ENCODE assay signal across 18 cellular contexts in genomic region chr18:67694787-67695186, GRCh38.
DNase-seq lines count a peak whose midpoint lies in the region; ATAC-seq and TF ChIP-seq lines count a peak whose summit lies in the region.
"Had no signal": no experiment of that assay in that cellular context is flagged by ENCODE, and none has a peak within 500 bp of the region (broad histone marks: within the 10 kb centered on the region; RNA-seq: fewer than 3 reads in every experiment).

No MANE protein-coding gene starts in this region.

- H3K4me1 Mint-ChIP-seq in MCF 10A (ENCODE audit: insufficient read depth, unreplicated experiment), result no peaks in the 10 kb centered on the region

- dilution Hi-C loops in IMR-90 (cut with HindIII; ENCODE audit: low sequenced_read_pairs, unreplicated experiment), result no loop called here

- H2AK5ac ChIP-seq in IMR-90 (ENCODE audit: low read depth, low read length), result no peak overlapping the region

- no peak overlapping the region for H3K4me3 Mint-ChIP-seq in MCF 10A (ENCODE audit: unreplicated experiment)
- H3K4me3 Mint-ChIP-seq: CD8-positive, alpha-beta T cell had no signal

- H3K79me1 ChIP-seq in IMR-90 (ENCODE audit: low read depth in 1 of 2, low read length in 2 of 2), result no peaks in the 10 kb centered on the region

- no peaks in the 10 kb centered on the region for H4K20me1 ChIP-seq in IMR-90 (ENCODE audit: insufficient read depth, low read length)
- H4K20me1 ChIP-seq: BLaER1 treated with 17β-estradiol and CSF1 and Interleukin-3, amounts not matched to agents 10 nM and 100 nM had no signal

- no peaks in the 10 kb centered on the region for H3K9me1 ChIP-seq in IMR-90 (ENCODE audit: insufficient read depth, low read length)

- no peak overlapping the region for H3K18ac ChIP-seq in IMR-90 (ENCODE audit: low read depth, low read length)

- H3K56ac ChIP-seq in IMR-90 (ENCODE audit: extremely low read depth, insufficient read depth, low read length), result no peak overlapping the region

- no peak for TF ChIP-seq POLR2A in IMR-90 (IDR thresholded peaks at IDR 0.05; ENCODE audit: low read depth, low read length)

- H3K4ac ChIP-seq in IMR-90 (ENCODE audit: low read depth, low read length), result no peak overlapping the region

- no peak overlapping the region for H2BK20ac ChIP-seq in IMR-90 (ENCODE audit: low read depth, low read length)

- no peaks in the 10 kb centered on the region for H3K36me3 Mint-ChIP-seq in MCF 10A (ENCODE audit: insufficient read depth, unreplicated experiment)
- H3K36me3 Mint-ChIP-seq: CD8-positive, alpha-beta T cell had no signal

- H3K14ac ChIP-seq in IMR-90 (replicated peaks; ENCODE audit: low read depth, low read length), result no peak overlapping the region

- H3K27me3 ChIP-seq in IMR-90 (ENCODE audit: control insufficient read depth, insufficient read depth, low read length) (no peaks in the 10 kb centered on the region), adipocyte (replicated peaks; ENCODE audit: control insufficient read depth, insufficient read depth, low read length) (no peaks in the 10 kb centered on the region)
- H3K27me3 ChIP-seq: BLaER1 treated with 17β-estradiol and CSF1 and Interleukin-3, amounts not matched to agents 10 nM and 100 nM had no signal

- no peak overlapping the region for H2BK15ac ChIP-seq in IMR-90 (ENCODE audit: low read depth, low read length)

- H3K27ac Mint-ChIP-seq in MCF 10A (ENCODE audit: low read depth, unreplicated experiment), result no peak overlapping the region
- H3K27ac Mint-ChIP-seq: CD8-positive, alpha-beta T cell had no signal

- no peak overlapping the region for H2AFZ ChIP-seq in IMR-90 (replicated peaks; ENCODE audit: low read length, poor library complexity)

- H3K27ac ChIP-seq in IMR-90 (ENCODE audit: insufficient read depth, low read length), result no peak overlapping the region
- H3K27ac ChIP-seq: BLaER1 treated with 17β-estradiol and CSF1 and Interleukin-3, amounts not matched to agents 10 nM and 100 nM had no signal

- no peak for TF ChIP-seq RAD21 in IMR-90 (IDR thresholded peaks at IDR 0.05; ENCODE audit: low read length)

- intact Hi-C loops in IMR-90 (cut with micrococcal nuclease), result no loop called here
- intact Hi-C loops in MCF 10A (cut with micrococcal nuclease), result no loop called here

- H3K9ac ChIP-seq in IMR-90 (ENCODE audit: low read depth, low read length), result no peak overlapping the region
- no peak overlapping the region for H3K9ac ChIP-seq in adipocyte (ENCODE audit: low read length)
- H3K9ac ChIP-seq: BLaER1 treated with 17β-estradiol and CSF1 and Interleukin-3, amounts not matched to agents 10 nM and 100 nM had no signal

- no CpG with 5 or more reads among the region's 2 CpGs for whole genome bisulfite sequencing in IMR-90 (ENCODE audit: extremely low coverage in 2 of 2, insufficient read length in 1 of 2), 2 experiments

- CTCF ChIA-PET in IMR-90 (lab: Yijun Ruan, JAX), result no interaction called here
- CTCF ChIA-PET in MCF 10A (lab: Yijun Ruan, JAX), result interaction anchor here (0.6 kb wide), 1 partner anchor 578 kb away, joined by 3 read pairs; no protein-coding TSS in a partner anchor

- no TSS peak for BruUV-seq in IMR-90 (replicated peaks; lab: Mats Ljungman, UMichigan)
- BruUV-seq in MCF 10A (replicated peaks; lab: Mats Ljungman, UMichigan), result no TSS peak

- peak overlapping the region; percentile 42; the same call in 1 of the 2 replicates for H3K4me2 ChIP-seq in IMR-90 (ENCODE audit: low read depth, low read length)
- H3K4me2 ChIP-seq: BLaER1 treated with 17β-estradiol and CSF1 and Interleukin-3, amounts not matched to agents 10 nM and 100 nM had no signal

- TF ChIP-seq CTCF in IMR-90 (conservative IDR thresholded peaks at IDR 0.05; ENCODE audit: low read depth, low read length) (no peak), MCF 10A (IDR thresholded peaks at IDR 0.05; ENCODE audit: unreplicated experiment) (no peak)

- POLR2A ChIA-PET in IMR-90 (lab: Charles Lee; ENCODE audit: unreplicated experiment) (no interaction called here), MCF 10A (lab: Yijun Ruan, JAX) (no interaction called here)

- no peaks in the 10 kb centered on the region for H3K27me3 Mint-ChIP-seq in MCF 10A (ENCODE audit: insufficient read depth, unreplicated experiment)

- no peak overlapping the region for H4K5ac ChIP-seq in IMR-90 (ENCODE audit: low read depth, low read length)

- no peak overlapping the region for H3K23ac ChIP-seq in IMR-90 (ENCODE audit: low read depth, low read length)

- no peak overlapping the region for H3K4me3 ChIP-seq in IMR-90 (ENCODE audit: insufficient read depth, low read depth, low read length)
- H3K4me3 ChIP-seq in adipocyte (ENCODE audit: low read length), result no peak overlapping the region
- H3K4me3 ChIP-seq: BLaER1 treated with 17β-estradiol and CSF1 and Interleukin-3, amounts not matched to agents 10 nM and 100 nM; K562 had no signal

- H2BK120ac ChIP-seq in IMR-90 (ENCODE audit: low read depth, low read length), result no peak overlapping the region

- H4K91ac ChIP-seq in IMR-90 (ENCODE audit: insufficient read depth, low read depth, low read length), result no peak overlapping the region

- in situ Hi-C loops in IMR-90 (cut with MboI; ENCODE audit: low sequenced_read_pairs), result no loop called here

- no peak overlapping the region; a peak in 1 of 4 replicates for H4K8ac ChIP-seq in IMR-90 (ENCODE audit: low read depth in 2 of 2, low read length in 2 of 2)

- no peak overlapping the region for H2BK5ac ChIP-seq in IMR-90 (ENCODE audit: low read depth, low read length, poor library complexity, severe bottlenecking)

- no peaks in the 10 kb centered on the region for H3K9me3 ChIP-seq in IMR-90 (ENCODE audit: control insufficient read depth, insufficient read depth, low read length)
- no peaks in the 10 kb centered on the region for H3K9me3 ChIP-seq in adipocyte (ENCODE audit: control insufficient read depth, low read length)
- H3K9me3 ChIP-seq: BLaER1 treated with 17β-estradiol and CSF1 and Interleukin-3, amounts not matched to agents 10 nM and 100 nM had no signal

- no peak for ATAC-seq in IMR-90 (ENCODE audit: low read depth)
- ATAC-seq in GM19452 (IDR thresholded peaks at IDR 0.05; ENCODE audit: unreplicated experiment), result no peak
- ATAC-seq: CD8-positive, alpha-beta T cell; K562 had no signal

- H3K4me1 ChIP-seq in IMR-90 (ENCODE audit: control insufficient read depth, insufficient read depth, low read length) (no peaks in the 10 kb centered on the region), adipocyte (ENCODE audit: control insufficient read depth, insufficient read depth, low read length) (peaks cover 16% of the 10 kb centered on the region)
- H3K4me1 ChIP-seq: BLaER1 treated with 17β-estradiol and CSF1 and Interleukin-3, amounts not matched to agents 10 nM and 100 nM had no signal

- H2AK9ac ChIP-seq in IMR-90 (replicated peaks; ENCODE audit: low read depth, low read length, poor library complexity), result no peak overlapping the region

- DNase-seq in DMS53 (lab: John Stamatoyannopoulos, UW) (peak; percentile 61), IMR-90 (peak; percentile 36), adipocyte (ENCODE audit: low read depth) (peak; percentile 58), fibroblast of peridontal ligament (ENCODE audit: extremely low read depth) (peak; percentile 33), NCI-H2107 treated with DMSO at 0.1 percent for 48 hours (lab: John Stamatoyannopoulos, UW; ENCODE audit: unreplicated experiment) (no peak), MCF 10A (ENCODE audit: unreplicated experiment) (no peak)
- no peak for DNase-seq in NK-92 treated with Interleukin-12 subunit alpha and Interleukin-12 subunit beta, amount 100 ng/mL, for 24 hours (lab: John Stamatoyannopoulos, UW)
- DNase-seq: Calu3; CD8-positive, alpha-beta T cell; NCI-H1105 treated with DMSO at 0.1 percent for 48 hours; NCI-H1694 treated with DMSO at 0.1 percent for 48 hours; NCI-H2107; NCI-H226; NCI-H524 treated with DMSO at 0.1 percent for 48 hours; SIG-M5 had no signal

- peaks cover 2% of the 10 kb centered on the region for H3K9me3 Mint-ChIP-seq in MCF 10A (ENCODE audit: unreplicated experiment)

- H3K36me3 ChIP-seq in IMR-90 (ENCODE audit: control insufficient read depth, insufficient read depth, low read length) (no peaks in the 10 kb centered on the region), adipocyte (ENCODE audit: control insufficient read depth, insufficient read depth, low read length, severe bottlenecking) (no peaks in the 10 kb centered on the region)
- H3K36me3 ChIP-seq: BLaER1 treated with 17β-estradiol and CSF1 and Interleukin-3, amounts not matched to agents 10 nM and 100 nM had no signal

TF ChIP-seq in IMR-90, 13 proteins besides CTCF, POLR2A, EP300 and RAD21 (continues in another document):
- TF ChIP-seq MXI1 (IDR thresholded peaks at IDR 0.05; ENCODE audit: borderline replicate concordance, low read depth, low read length), result no peak
- TF ChIP-seq CEBPB (IDR thresholded peaks at IDR 0.05; ENCODE audit: low read depth, low read length), result no peak
- TF ChIP-seq, protein P1, sequence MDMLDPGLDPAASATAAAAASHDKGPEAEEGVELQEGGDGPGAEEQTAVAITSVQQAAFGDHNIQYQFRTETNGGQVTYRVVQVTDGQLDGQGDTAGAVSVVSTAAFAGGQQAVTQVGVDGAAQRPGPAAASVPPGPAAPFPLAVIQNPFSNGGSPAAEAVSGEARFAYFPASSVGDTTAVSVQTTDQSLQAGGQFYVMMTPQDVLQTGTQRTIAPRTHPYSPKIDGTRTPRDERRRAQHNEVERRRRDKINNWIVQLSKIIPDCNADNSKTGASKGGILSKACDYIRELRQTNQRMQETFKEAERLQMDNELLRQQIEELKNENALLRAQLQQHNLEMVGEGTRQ (IDR thresholded peaks at IDR 0.05; ENCODE audit: low read depth, low read length), result no peak
- no peak for TF ChIP-seq NFE2L2 (IDR thresholded peaks at IDR 0.05; ENCODE audit: low read depth, low read length)
- TF ChIP-seq RCOR1 (IDR thresholded peaks at IDR 0.05; ENCODE audit: insufficient replicate concordance, low read length), result no peak
- TF ChIP-seq, protein P2, sequence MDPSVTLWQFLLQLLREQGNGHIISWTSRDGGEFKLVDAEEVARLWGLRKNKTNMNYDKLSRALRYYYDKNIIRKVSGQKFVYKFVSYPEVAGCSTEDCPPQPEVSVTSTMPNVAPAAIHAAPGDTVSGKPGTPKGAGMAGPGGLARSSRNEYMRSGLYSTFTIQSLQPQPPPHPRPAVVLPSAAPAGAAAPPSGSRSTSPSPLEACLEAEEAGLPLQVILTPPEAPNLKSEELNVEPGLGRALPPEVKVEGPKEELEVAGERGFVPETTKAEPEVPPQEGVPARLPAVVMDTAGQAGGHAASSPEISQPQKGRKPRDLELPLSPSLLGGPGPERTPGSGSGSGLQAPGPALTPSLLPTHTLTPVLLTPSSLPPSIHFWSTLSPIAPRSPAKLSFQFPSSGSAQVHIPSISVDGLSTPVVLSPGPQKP (IDR thresholded peaks at IDR 0.05; ENCODE audit: borderline replicate concordance, low read depth, low read length), result no peak
- no peak for TF ChIP-seq SMC3 (IDR thresholded peaks at IDR 0.05; ENCODE audit: low read depth, low read length)
- TF ChIP-seq CHD1 (IDR thresholded peaks at IDR 0.05; ENCODE audit: low read depth, low read length), result no peak
- no peak for TF ChIP-seq FOS (IDR thresholded peaks at IDR 0.05; ENCODE audit: low read depth, low read length)
- TF ChIP-seq BHLHE40 (IDR thresholded peaks at IDR 0.05; ENCODE audit: low read depth, low read length), result no peak
- TF ChIP-seq MAZ (IDR thresholded peaks at IDR 0.05; ENCODE audit: borderline replicate concordance, low read depth, low read length), result no peak
- no peak for TF ChIP-seq RFX5 (IDR thresholded peaks at IDR 0.05; ENCODE audit: low read depth, low read length)

Comparison
In these comparisons a context has a peak if more than half of its experiments do, and no peak if none do; other contexts are left out.
1. DNase-seq: peak in DMS53 (single experiment), IMR-90 (single experiment), adipocyte (single experiment) and fibroblast of peridontal ligament (single experiment); none in NK-92 treated with Interleukin-12 subunit alpha and Interleukin-12 subunit beta, amount 100 ng/mL, for 24 hours (single experiment), NCI-H2107 treated with DMSO at 0.1 percent for 48 hours (single experiment) and MCF 10A (single experiment).